18 cellular contexts compared by ENCODE assay signal in genomic region chr2:174002679-174003078, GRCh38. TPM values are rescaled to one million over a fixed set of nuclear protein-coding genes. Genes with fewer than 3 reads are reported as not detected.
DNase-seq lines count a peak whose midpoint lies in the region; ATAC-seq and TF ChIP-seq lines count a peak whose summit lies in the region.
"Had no signal": no experiment of that assay in that cellular context is flagged by ENCODE, and none has a peak within 500 bp of the region (broad histone marks: within the 10 kb centered on the region; RNA-seq: fewer than 3 reads in every experiment).

No MANE protein-coding gene starts in this region.

- BruUV-seq in Caco-2 (replicated peaks; lab: Mats Ljungman, UMichigan): no TSS peak

- peaks cover 57% of the 10 kb centered on the region for H3K4me1 Mint-ChIP-seq in Caco-2 (ENCODE audit: low read depth, unreplicated experiment)
- H3K4me1 Mint-ChIP-seq in activated T-cell treated with anti-CD3 and anti-CD28 coated beads, Interleukin-2, amount 50 U/mL, for 4 hours (ENCODE audit: low read depth): peaks cover 2% of the 10 kb centered on the region

- no peaks in the 10 kb centered on the region for H3K36me3 ChIP-seq in Caco-2 (ENCODE audit: control insufficient read depth, insufficient read depth, low read length)
- H3K36me3 ChIP-seq: BLaER1 had no signal

- no peaks in the 10 kb centered on the region for H3K9me3 ChIP-seq in Caco-2
- H3K9me3 ChIP-seq: BLaER1 had no signal

- H3K27me3 Mint-ChIP-seq in Caco-2 (ENCODE audit: insufficient read depth, unreplicated experiment): no peaks in the 10 kb centered on the region
- H3K27me3 Mint-ChIP-seq in activated T-cell treated with anti-CD3 and anti-CD28 coated beads, Interleukin-2, amount 50 U/mL, for 4 hours (ENCODE audit: low read depth): no peaks in the 10 kb centered on the region
- H3K27me3 Mint-ChIP-seq: B cell had no signal

- DNase-seq in NCI-H748 (lab: John Stamatoyannopoulos, UW; ENCODE audit: unreplicated experiment): peak; percentile 8
- no peak for DNase-seq in NCI-H748 treated with DMSO at 0.1 percent for 48 hours (lab: John Stamatoyannopoulos, UW)
- DNase-seq in Caco-2: no peak
- DNase-seq in erythroblast (lab: John Stamatoyannopoulos, UW): peak; percentile 46 to 74
- no peak for DNase-seq in activated T-cell treated with anti-CD3 and anti-CD28 coated beads, Interleukin-2, amount 50 U/mL, for 4 hours
- DNase-seq in stimulated activated CD4-positive, alpha-beta T cell treated with anti-CD3 and anti-CD28 coated beads, Interleukin-4, amount 100 ng/mL, for 4 hours: no peak
- DNase-seq: CD4-positive, CD25-positive, alpha-beta regulatory T cell; CD8-positive, alpha-beta T cell; DMS 273 treated with DMSO at 0.1 percent for 48 hours; DMS79; EL; GDM1; GM23248; H7; HCEC 1CT had no signal

- ATAC-seq in activated T-cell treated with anti-CD3 and anti-CD28 coated beads, Interleukin-2, amount 50 U/mL, for 4 hours: no peak
- ATAC-seq: CD8-positive, alpha-beta T cell; GM12878 had no signal

- peaks cover 51% of the 10 kb centered on the region for H3K4me1 ChIP-seq in Caco-2

- CTCF ChIA-PET in Caco-2 (lab: Charles Lee): no interaction called here

- H3K4me3 ChIP-seq in Caco-2 (ENCODE audit: low read depth, low read length): no peak overlapping the region
- H3K4me3 ChIP-seq: BLaER1, GM12878, GM23248 had no signal

- intact Hi-C loops in Caco-2 (cut with micrococcal nuclease; ENCODE audit: unreplicated experiment): loop anchor here (1.0 kb wide), 1 partner anchor 118 kb away; no protein-coding TSS in a partner anchor

- H3K9me3 Mint-ChIP-seq in Caco-2 (ENCODE audit: unreplicated experiment): no peaks in the 10 kb centered on the region
- no peaks in the 10 kb centered on the region for H3K9me3 Mint-ChIP-seq in activated T-cell treated with anti-CD3 and anti-CD28 coated beads, Interleukin-2, amount 50 U/mL, for 4 hours
- H3K9me3 Mint-ChIP-seq: CD4-positive, CD25-positive, alpha-beta regulatory T cell; CD8-positive, alpha-beta T cell had no signal

- H3K27me3 ChIP-seq in Caco-2 (replicated peaks; ENCODE audit: control insufficient read depth, insufficient read depth, low read length): no peaks in the 10 kb centered on the region
- H3K27me3 ChIP-seq: BLaER1 had no signal

- POLR2A ChIA-PET in Caco-2 (lab: Charles Lee): no interaction called here

- H3K4me3 Mint-ChIP-seq in Caco-2 (ENCODE audit: unreplicated experiment): no peak overlapping the region
- H3K4me3 Mint-ChIP-seq in activated T-cell treated with anti-CD3 and anti-CD28 coated beads, Interleukin-2, amount 50 U/mL, for 4 hours: no peak overlapping the region
- H3K4me3 Mint-ChIP-seq: B cell; CD4-positive, CD25-positive, alpha-beta regulatory T cell; CD8-positive, alpha-beta T cell had no signal

- H3K36me3 Mint-ChIP-seq in Caco-2 (ENCODE audit: insufficient read depth, unreplicated experiment): peaks cover 5% of the 10 kb centered on the region
- H3K36me3 Mint-ChIP-seq in activated T-cell treated with anti-CD3 and anti-CD28 coated beads, Interleukin-2, amount 50 U/mL, for 4 hours (ENCODE audit: insufficient read depth): no peaks in the 10 kb centered on the region
- H3K36me3 Mint-ChIP-seq: CD4-positive, CD25-positive, alpha-beta regulatory T cell; CD8-positive, alpha-beta T cell had no signal

- no peak for TF ChIP-seq CTCF in Caco-2 (IDR thresholded peaks at IDR 0.05; ENCODE audit: insufficient read depth in 1 of 2, low read depth in 1 of 2, low read length in 1 of 2, severe bottlenecking in 1 of 2, unreplicated experiment in 1 of 2)

- no peak for TF ChIP-seq POLR2A in erythroblast (IDR thresholded peaks at IDR 0.05; ENCODE audit: low read length)

- peak overlapping the region; percentile 81 for H3K27ac Mint-ChIP-seq in Caco-2 (ENCODE audit: unreplicated experiment)
- H3K27ac Mint-ChIP-seq: B cell; CD4-positive, CD25-positive, alpha-beta regulatory T cell; CD8-positive, alpha-beta T cell had no signal

RNA-seq across cellular contexts. Expression of gene SP3, which starts 37.5 kb away (rescaled TPM):
- 108 and 111 TPM in 2 replicates for total RNA-seq in Caco-2 (2022)
- 10 to 100 TPM; 86.5 to 89.9 (median 89.9) TPM for total RNA-seq in activated T-cell treated with anti-CD3 and anti-CD28 coated beads, Interleukin-2, amount 50 U/mL, for 4 hours

Comparison
In these comparisons a context has a peak if more than half of its experiments do, and no peak if none do; other contexts are left out.
1. DNase-seq: peak in NCI-H748 (single experiment) and erythroblast (2 of 2); none in NCI-H748 treated with DMSO at 0.1 percent for 48 hours (single experiment), Caco-2 (0 of 2), activated T-cell treated with anti-CD3 and anti-CD28 coated beads, Interleukin-2, amount 50 U/mL, for 4 hours (single experiment) and stimulated activated CD4-positive, alpha-beta T cell treated with anti-CD3 and anti-CD28 coated beads, Interleukin-4, amount 100 ng/mL, for 4 hours (0 of 2).